In the genomic region with DNA sequence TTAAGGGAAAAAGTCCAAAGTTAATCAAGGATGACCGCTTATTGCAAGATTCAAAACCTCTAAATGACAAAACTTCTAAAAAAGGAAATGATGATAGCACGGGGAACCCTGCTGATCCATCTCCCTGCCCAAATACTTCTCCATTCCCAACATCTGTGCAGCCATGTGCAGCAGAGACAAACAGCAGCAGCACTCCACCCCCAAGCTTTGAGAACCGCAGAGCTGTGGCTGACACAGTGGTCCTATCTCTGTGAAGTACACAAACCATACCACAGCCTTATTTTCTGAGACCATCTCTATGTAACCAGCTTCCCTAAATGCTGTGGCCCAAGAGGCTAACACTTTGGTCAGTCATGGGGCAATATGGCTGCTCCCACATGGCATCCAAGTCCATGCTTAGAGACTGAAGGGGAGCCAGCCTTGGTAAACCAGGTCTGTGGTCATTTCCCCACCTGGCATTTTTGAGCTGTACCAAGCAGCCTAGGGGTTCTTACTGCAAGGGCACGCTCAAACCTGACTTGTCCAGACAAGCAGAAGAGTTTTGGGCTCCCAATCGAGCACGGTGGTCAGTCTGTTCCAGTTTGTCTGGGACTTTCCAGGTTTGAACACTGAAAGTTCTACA, we compare ENCODE assay signal across 8 cellular contexts. TPM values are rescaled to one million over a fixed set of nuclear protein-coding genes. Genes with fewer than 3 reads are reported as not detected.
A peak's percentile ranks its signal among the peaks of the same experiment; 100 is the strongest.
DNase-seq lines count a peak whose midpoint lies in the region; ATAC-seq and TF ChIP-seq lines count a peak whose summit lies in the region.

No MANE protein-coding gene starts in this region.

- no peak overlapping the region for H2BK12ac ChIP-seq in neuronal stem cell (ENCODE audit: low read length)

- no peak overlapping the region for H3K14ac ChIP-seq in neuronal stem cell (ENCODE audit: low read length)

- H3K27me3 Mint-ChIP-seq in activated CD8-positive, alpha-beta T cell treated with anti-CD3 and anti-CD28 coated beads, Interleukin-2, amount 10 ng/mL, durations not matched to agents 7 days and 5 days (ENCODE audit: low read depth) = no peaks in the 10 kb centered on the region
- no peaks in the 10 kb centered on the region for H3K27me3 Mint-ChIP-seq in activated CD8-positive, alpha-beta T cell treated with anti-CD3 and anti-CD28 coated beads for 36 hours

- no peak for TF ChIP-seq EP300 in upper lobe of left lung (IDR thresholded peaks at IDR 0.05)

- H3K9me3 ChIP-seq in upper lobe of left lung = no peaks in the 10 kb centered on the region
- no peaks in the 10 kb centered on the region for H3K9me3 ChIP-seq in neuronal stem cell (replicated peaks in 1 of 2; ENCODE audit: control insufficient read depth in 2 of 2, insufficient read depth in 1 of 2, low read depth in 1 of 2, low read length in 2 of 2)

- peaks cover 50% of the 10 kb centered on the region for H3K4me1 Mint-ChIP-seq in activated CD8-positive, alpha-beta T cell treated with anti-CD3 and anti-CD28 coated beads, Interleukin-2, amount 10 ng/mL, durations not matched to agents 7 days and 5 days (ENCODE audit: low read depth)
- H3K4me1 Mint-ChIP-seq in activated CD8-positive, alpha-beta T cell treated with anti-CD3 and anti-CD28 coated beads for 36 hours (ENCODE audit: low read depth) = peaks cover 5% of the 10 kb centered on the region

- H3K27ac Mint-ChIP-seq in activated CD8-positive, alpha-beta T cell treated with anti-CD3 and anti-CD28 coated beads, Interleukin-2, amount 10 ng/mL, durations not matched to agents 7 days and 5 days = peak overlapping the region; percentile 8
- H3K27ac Mint-ChIP-seq in activated CD8-positive, alpha-beta T cell treated with anti-CD3 and anti-CD28 coated beads for 36 hours = no peak overlapping the region

- H2BK15ac ChIP-seq in neuronal stem cell (ENCODE audit: low read length) = no peak overlapping the region

- no peak overlapping the region for H3K4me2 ChIP-seq in neuronal stem cell (ENCODE audit: insufficient read depth, low read length, poor library complexity, severe bottlenecking)

- H3K4me1 ChIP-seq in upper lobe of left lung (peaks cover 0 to 3% (median 0%) of the 10 kb centered on the region in 4 donors), neuronal stem cell (ENCODE audit: control insufficient read depth in 2 of 2, insufficient read depth in 1 of 2, low read depth in 1 of 2, low read length in 2 of 2) (peaks cover 0 to 2% of the 10 kb centered on the region in 2 donors)

- H2AK5ac ChIP-seq in neuronal stem cell (ENCODE audit: low read depth, low read length) = no peak overlapping the region

- TF ChIP-seq CTCF in activated CD8-positive, alpha-beta T cell treated with anti-CD3 and anti-CD28 coated beads for 36 hours (IDR thresholded peaks at IDR 0.05) = no peak
- no peak for TF ChIP-seq CTCF in upper lobe of left lung (IDR thresholded peaks at IDR 0.05)
- TF ChIP-seq CTCF in dorsolateral prefrontal cortex (IDR thresholded peaks at IDR 0.05 in 54 of 56, conservative IDR thresholded peaks at IDR 0.05 in 2 of 56; ENCODE audit: low read depth in 1 of 56, partially characterized antibody in 56 of 56) = no peak

- H4K8ac ChIP-seq in neuronal stem cell (ENCODE audit: low read depth, low read length) = no peak overlapping the region

- no peak overlapping the region for H2BK120ac ChIP-seq in neuronal stem cell (ENCODE audit: low read depth, low read length)

- H3K36me3 Mint-ChIP-seq in activated CD8-positive, alpha-beta T cell treated with anti-CD3 and anti-CD28 coated beads, Interleukin-2, amount 10 ng/mL, durations not matched to agents 7 days and 5 days (ENCODE audit: low read depth) = peaks cover 8% of the 10 kb centered on the region
- H3K36me3 Mint-ChIP-seq in activated CD8-positive, alpha-beta T cell treated with anti-CD3 and anti-CD28 coated beads for 36 hours (ENCODE audit: low read depth) = no peaks in the 10 kb centered on the region

- H2AFZ ChIP-seq in neuronal stem cell (ENCODE audit: low read length) = no peak overlapping the region

- H3K9ac ChIP-seq in neuronal stem cell (ENCODE audit: low read depth, low read length, poor library complexity) = no peak overlapping the region

- H3K4me3 ChIP-seq in upper lobe of left lung (no peak overlapping the region), neuronal stem cell (ENCODE audit: low read length in 2 of 2) (no peak overlapping the region), dorsolateral prefrontal cortex (no peak overlapping the region)

- CTCF ChIA-PET in activated CD8-positive, alpha-beta T cell treated with anti-CD3 and anti-CD28 coated beads, Interleukin-2, amount 10 ng/mL, durations not matched to agents 7 days and 5 days (lab: Charles Lee) = interaction anchor here (1.5 to 9.0 kb wide), 6 partner anchors 11 to 116 kb away, joined by 3 to 136 read pairs (median 13); a partner anchor contains a TSS
- CTCF ChIA-PET in activated CD8-positive, alpha-beta T cell treated with anti-CD3 and anti-CD28 coated beads for 36 hours (lab: Charles Lee) = interaction anchor here (1.2 to 3.0 kb wide), 6 partner anchors 8 to 117 kb away, joined by 3 to 13 read pairs (median 4); no protein-coding TSS in a partner anchor

- POLR2A ChIA-PET in activated CD8-positive, alpha-beta T cell treated with anti-CD3 and anti-CD28 coated beads, Interleukin-2, amount 10 ng/mL, durations not matched to agents 7 days and 5 days (lab: Charles Lee) = interaction anchor here (0.5 to 8.3 kb wide), 3 partner anchors 15 to 118 kb away, joined by 3 to 74 read pairs (median 4); a partner anchor contains a TSS
- POLR2A ChIA-PET in activated CD8-positive, alpha-beta T cell treated with anti-CD3 and anti-CD28 coated beads for 36 hours (lab: Charles Lee) = interaction anchor here (0.7 to 3.1 kb wide), 5 partner anchors 9 to 43 kb away, joined by 3 to 20 read pairs (median 3); a partner anchor contains a TSS

- no peak overlapping the region for H4K91ac ChIP-seq in neuronal stem cell (ENCODE audit: low read depth, low read length, poor library complexity)

- H3K23ac ChIP-seq in neuronal stem cell (ENCODE audit: low read depth, low read length, poor library complexity) = no peak overlapping the region

- peak; percentile 43 for DNase-seq in activated CD8-positive, alpha-beta T cell treated with anti-CD3 and anti-CD28 coated beads, Interleukin-2, amount 10 ng/mL, durations not matched to agents 7 days and 5 days
- DNase-seq in activated CD8-positive, alpha-beta T cell treated with anti-CD3 and anti-CD28 coated beads for 36 hours = no peak
- no peak for DNase-seq in epithelial cell of prostate (ENCODE audit: low read depth, low spot score)
- peak in 1 of 2 donors; percentile 49 for DNase-seq in upper lobe of left lung
- no peak for DNase-seq in GM03348 (ENCODE audit: low spot score)
- no peak for DNase-seq in neuronal stem cell (ENCODE audit: low spot score)
- DNase-seq in dorsolateral prefrontal cortex = no peak

- 73 to 85% methylated on average over 3 to 6 of the region's 6 CpGs for WGBS in upper lobe of left lung, 2 donors
- WGBS in neuronal stem cell (ENCODE audit: extremely low coverage in 2 of 2, insufficient read length in 2 of 2, insufficient replicate concordance in 1 of 2), 2 donors = no CpG with 5 or more reads among the region's 6 CpGs

- no peak overlapping the region for H3K4ac ChIP-seq in neuronal stem cell (ENCODE audit: low read length)

- peak; percentile 55 for ATAC-seq in activated CD8-positive, alpha-beta T cell treated with anti-CD3 and anti-CD28 coated beads, Interleukin-2, amount 10 ng/mL, durations not matched to agents 7 days and 5 days
- no peak for ATAC-seq in activated CD8-positive, alpha-beta T cell treated with anti-CD3 and anti-CD28 coated beads for 36 hours
- peak; percentile 57 for ATAC-seq in HG03175 (IDR thresholded peaks at IDR 0.05; ENCODE audit: unreplicated experiment)
- peak; percentile 56 to 84 for ATAC-seq in upper lobe of left lung (ENCODE audit: low FRiP score in 2 of 2)

- no peak overlapping the region for H2BK5ac ChIP-seq in neuronal stem cell (ENCODE audit: low read length)

- H3K27me3 ChIP-seq in upper lobe of left lung (no peaks in the 10 kb centered on the region), neuronal stem cell (ENCODE audit: control insufficient read depth in 3 of 3, insufficient read depth in 3 of 3, low read depth in 1 of 3, low read length in 3 of 3) (no peaks in the 10 kb centered on the region), dorsolateral prefrontal cortex (no peaks in the 10 kb centered on the region)

- H3K27ac ChIP-seq in epithelial cell of prostate (peak overlapping the region; percentile 7), upper lobe of left lung (peak overlapping the region in 2 of 4 donors; percentile 4 to 54), neuronal stem cell (replicated peaks; ENCODE audit: low read length) (no peak overlapping the region), dorsolateral prefrontal cortex (peak overlapping the region in 2 of 59 donors; percentile 29 to 37)

- H3K79me1 ChIP-seq in neuronal stem cell (ENCODE audit: low read depth, low read length) = no peaks in the 10 kb centered on the region

- no peak for TF ChIP-seq POLR2A in upper lobe of left lung (IDR thresholded peaks at IDR 0.05)

- no peak overlapping the region for H3K4me3 Mint-ChIP-seq in activated CD8-positive, alpha-beta T cell treated with anti-CD3 and anti-CD28 coated beads, Interleukin-2, amount 10 ng/mL, durations not matched to agents 7 days and 5 days
- no peak overlapping the region for H3K4me3 Mint-ChIP-seq in activated CD8-positive, alpha-beta T cell treated with anti-CD3 and anti-CD28 coated beads for 36 hours

- H3K9me3 Mint-ChIP-seq in activated CD8-positive, alpha-beta T cell treated with anti-CD3 and anti-CD28 coated beads, Interleukin-2, amount 10 ng/mL, durations not matched to agents 7 days and 5 days (ENCODE audit: insufficient read depth) = no peaks in the 10 kb centered on the region
- no peaks in the 10 kb centered on the region for H3K9me3 Mint-ChIP-seq in activated CD8-positive, alpha-beta T cell treated with anti-CD3 and anti-CD28 coated beads for 36 hours

- no peak overlapping the region for H3K18ac ChIP-seq in neuronal stem cell (ENCODE audit: low read length)

- intact Hi-C loops in activated CD8-positive, alpha-beta T cell treated with anti-CD3 and anti-CD28 coated beads for 36 hours (cut with micrococcal nuclease) = no loop called here
- intact Hi-C loops in dorsolateral prefrontal cortex (cut with DNase I) = no loop called here

- H3K36me3 ChIP-seq in upper lobe of left lung (no peaks in the 10 kb centered on the region), neuronal stem cell (replicated peaks in 1 of 2; ENCODE audit: control insufficient read depth in 2 of 2, insufficient read depth in 2 of 2, low read length in 2 of 2) (peaks cover 0 to 2% of the 10 kb centered on the region in 2 donors)

RNA-seq across cellular contexts. Expression of a gene that starts 17.0 kb away (rescaled TPM):
- 10 to 100 TPM; 61.3 to 64.3 TPM for total RNA-seq in activated CD8-positive, alpha-beta T cell treated with anti-CD3 and anti-CD28 coated beads, Interleukin-2, amount 10 ng/mL, durations not matched to agents 7 days and 5 days
- 10 to 100 TPM; 57.3 to 57.6 TPM for total RNA-seq in activated CD8-positive, alpha-beta T cell treated with anti-CD3 and anti-CD28 coated beads for 36 hours
- 100 to 1,000 TPM in 3 of 6 donors, 10 to 100 TPM in 3; 52.4 to 174 (median 94.4) TPM for total RNA-seq in upper lobe of left lung
- polyA plus RNA-seq in neuronal stem cell (2013, experiment 1 of 2) = 22.7 TPM
- polyA plus RNA-seq in neuronal stem cell (2013, experiment 2 of 2) = 24.5 TPM
- 100 to 1,000 TPM in 7 of 120 experiments, 10 to 100 TPM in 113; 41.4 to 116 (median 63.8) TPM for total RNA-seq in dorsolateral prefrontal cortex
